26 cellular contexts compared by ENCODE assay signal in the genomic region with DNA sequence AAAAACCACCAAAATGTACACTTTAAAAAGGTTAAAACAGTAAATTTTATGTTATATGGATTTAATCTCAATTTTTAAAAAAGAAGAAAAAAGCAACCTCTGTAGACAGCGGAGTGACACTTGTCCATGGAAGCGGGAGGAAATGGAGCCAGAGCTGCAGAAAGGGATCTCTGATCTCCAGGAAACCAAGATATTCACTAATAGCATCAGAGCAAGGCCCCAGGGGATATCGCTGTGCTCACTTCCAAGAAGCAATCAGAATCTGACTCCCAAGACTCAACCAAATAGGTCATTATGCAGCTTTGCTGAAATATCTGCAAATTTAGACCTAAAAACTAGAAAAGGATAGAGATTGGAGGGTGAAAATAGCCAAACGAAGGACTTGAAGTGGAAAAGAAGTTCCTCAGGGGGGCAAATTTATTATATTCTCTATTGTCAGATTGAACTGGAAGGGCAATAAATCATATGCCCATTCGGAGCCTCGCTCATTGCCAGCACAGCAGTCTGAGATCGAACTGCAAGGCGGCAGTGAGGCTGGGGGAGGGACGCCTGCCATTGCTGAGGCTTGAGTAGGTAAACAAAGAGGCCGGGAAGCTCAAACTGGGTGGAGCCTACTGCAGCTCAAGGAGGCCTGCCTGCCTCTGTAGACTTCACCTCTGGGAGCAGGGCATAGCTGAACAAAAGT.
DNase-seq lines count a peak whose midpoint lies in the region; ATAC-seq and TF ChIP-seq lines count a peak whose summit lies in the region.
"Had no signal": no experiment of that assay in that cellular context is flagged by ENCODE, and none has a peak within 500 bp of the region (broad histone marks: within the 10 kb centered on the region; RNA-seq: fewer than 3 reads in every experiment).

No MANE protein-coding gene starts in this region.

- ATAC-seq in T-helper 17 cell (no peak), mucosa of descending colon (no peak)
- ATAC-seq: activated naive CD4-positive, alpha-beta T cell treated with anti-CD3 and anti-CD28 coated beads, Interleukin-2, amount 50 U/mL, for 72 hours; heart right ventricle; sciatic nerve had no signal

- CTCF ChIA-PET in A673 (lab: Charles Lee) (no interaction called here), HEK293 (lab: Yijun Ruan, JAX) (interaction anchor here (1.0 kb wide), 1 partner anchor 71 kb away, joined by 3 read pairs; no protein-coding TSS in a partner anchor)

- H3K4me1 Mint-ChIP-seq in T-helper 17 cell: no peaks in the 10 kb centered on the region

- intact Hi-C loops in A673 (cut with micrococcal nuclease; ENCODE audit: unreplicated experiment): no loop called here
- intact Hi-C loops in mucosa of descending colon (cut with DNase I, micrococcal nuclease): no loop called here

- H3K27me3 Mint-ChIP-seq in T-helper 17 cell: peaks cover 14% of the 10 kb centered on the region

- no peak for TF ChIP-seq CTCF in A673 (conservative IDR thresholded peaks at IDR 0.05; ENCODE audit: low read depth, low read length)
- no peak for TF ChIP-seq CTCF in HEK293 (tag by site-specific recombination; IDR thresholded peaks at IDR 0.05)
- no peak for TF ChIP-seq CTCF in mucosa of descending colon (IDR thresholded peaks at IDR 0.05)

- H3K4me3 ChIP-seq in A673 (ENCODE audit: low read depth, low read length, poor library complexity, severe bottlenecking) (peak overlapping the region; percentile 13), HEK293 (ENCODE audit: low read depth, low read length) (no peak overlapping the region), mucosa of descending colon (no peak overlapping the region)
- H3K4me3 ChIP-seq: cardiac muscle cell, coronary artery, heart right ventricle had no signal

- BruUV-seq in A673 (replicated peaks; lab: Mats Ljungman, UMichigan): no TSS peak

- H3K27ac ChIP-seq in A673 (ENCODE audit: low read depth, low read length, poor library complexity, severe bottlenecking): no peak overlapping the region
- no peak overlapping the region for H3K27ac ChIP-seq in HEK293 (ENCODE audit: extremely low read depth, low read depth, low read length)
- H3K27ac ChIP-seq: C4-2B, cardiac muscle cell, coronary artery, heart right ventricle had no signal

- H3K36me3 ChIP-seq in A673 (ENCODE audit: insufficient read depth, low read length, poor library complexity, severe bottlenecking) (no peaks in the 10 kb centered on the region), HEK293 (ENCODE audit: control insufficient read depth in 2 of 2, insufficient read depth in 1 of 2, low read length in 2 of 2) (no peaks in the 10 kb centered on the region), mucosa of descending colon (ENCODE audit: low read depth) (no peaks in the 10 kb centered on the region)
- H3K36me3 ChIP-seq: cardiac muscle cell, heart right ventricle had no signal

- peaks cover 4% of the 10 kb centered on the region for H3K36me3 Mint-ChIP-seq in T-helper 17 cell (ENCODE audit: low read depth)
- H3K36me3 Mint-ChIP-seq: activated naive CD4-positive, alpha-beta T cell treated with anti-CD3 and anti-CD28 coated beads, Interleukin-2, amount 50 U/mL, for 72 hours had no signal

- POLR2A ChIA-PET in A673 (lab: Charles Lee; ENCODE audit: low non-redundant PET): no interaction called here
- POLR2A ChIA-PET in HEK293 (lab: Yijun Ruan, JAX): no interaction called here

- H3K27ac Mint-ChIP-seq in T-helper 17 cell: peak overlapping the region; percentile 14
- H3K27ac Mint-ChIP-seq: activated naive CD4-positive, alpha-beta T cell treated with anti-CD3 and anti-CD28 coated beads, Interleukin-2, amount 50 U/mL, for 72 hours; T-helper 1 cell treated with Interleukin-12 subunit alpha and Interleukin-12 subunit beta and Interleukin-4 antibody, amounts not matched to agents 30 μg/mL and 1 μg/mL, for 36 hours had no signal

- no peak overlapping the region for H3K4me3 Mint-ChIP-seq in T-helper 17 cell
- H3K4me3 Mint-ChIP-seq: T-helper 1 cell treated with Interleukin-12 subunit alpha and Interleukin-12 subunit beta and Interleukin-4 antibody, amounts not matched to agents 30 μg/mL and 1 μg/mL, for 36 hours had no signal

- DNase-seq in A673 (ENCODE audit: low spot score): peak; percentile 51
- no peak for DNase-seq in T-helper 17 cell
- peak in 2 of 3 donors; percentile 14 to 27 for DNase-seq in mucosa of descending colon
- no peak for DNase-seq in HPDE6-E6E7 (ENCODE audit: extremely low spot score)
- no peak for DNase-seq in cortex of kidney (lab: John Stamatoyannopoulos, UW)
- DNase-seq in NCI-H146 treated with DMSO at 0.1 percent for 48 hours (lab: John Stamatoyannopoulos, UW; ENCODE audit: unreplicated experiment): no peak
- DNase-seq: activated T-cell treated with anti-CD3 and anti-CD28 coated beads for 4 hours; anterior cingulate cortex; GDM1; HCEC 1CT; heart right ventricle; mammary epithelial cell; NCI-H2081 treated with DMSO at 0.1 percent for 48 hours; NCI-H524; RPMI8226; stimulated activated CD4-positive, alpha-beta T cell treated with anti-CD3 and anti-CD28 coated beads, Interleukin-12 subunit alpha, Interleukin-12 subunit beta, amount 100 ng/mL, for 4 hours; stimulated activated CD4-positive, alpha-beta T cell treated with anti-CD3 and anti-CD28 coated beads, Interleukin-4, amount 100 ng/mL, for 1 hour; trophoblast cell had no signal

- H3K4me1 ChIP-seq in A673 (ENCODE audit: insufficient read depth, low read length, poor library complexity, severe bottlenecking): peaks cover 6% of the 10 kb centered on the region
- no peaks in the 10 kb centered on the region for H3K4me1 ChIP-seq in HEK293 (ENCODE audit: control insufficient read depth, insufficient read depth, low read length)
- H3K4me1 ChIP-seq in mucosa of descending colon (ENCODE audit: low read depth): no peaks in the 10 kb centered on the region
- H3K4me1 ChIP-seq: Caco-2 had no signal

- H3K9me3 ChIP-seq in A673 (ENCODE audit: low read depth, low read length, poor library complexity, severe bottlenecking): no peaks in the 10 kb centered on the region
- H3K9me3 ChIP-seq in HEK293 (ENCODE audit: control insufficient read depth, insufficient read depth, low read depth, low read length): no peaks in the 10 kb centered on the region
- H3K9me3 ChIP-seq in T-helper 17 cell (ENCODE audit: control insufficient read depth, low read length, poor library complexity, severe bottlenecking): no peaks in the 10 kb centered on the region
- no peaks in the 10 kb centered on the region for H3K9me3 ChIP-seq in mucosa of descending colon
- H3K9me3 ChIP-seq: Caco-2, heart right ventricle had no signal

- H3K27me3 ChIP-seq in A673 (replicated peaks; ENCODE audit: insufficient read depth, low read depth, low read length, poor library complexity): no peaks in the 10 kb centered on the region
- H3K27me3 ChIP-seq: cardiac muscle cell, heart right ventricle had no signal

TF ChIP-seq in HEK293, 187 proteins besides CTCF, POLR2A, EP300 and RAD21 (continues in another document):
- TF ChIP-seq ZBTB17 (tag by site-specific recombination; IDR thresholded peaks at IDR 0.05): peak; percentile 64; the same call in 1 of the 2 replicates
- TF ChIP-seq ZNF174 (tag by site-specific recombination; IDR thresholded peaks at IDR 0.05): no peak
- no peak for TF ChIP-seq ZNF473 (tag by site-specific recombination; IDR thresholded peaks at IDR 0.05)
- TF ChIP-seq ZNF350 (tag by site-specific recombination; IDR thresholded peaks at IDR 0.05): no peak
- TF ChIP-seq ZNF138 (tag by site-specific recombination; IDR thresholded peaks at IDR 0.05; ENCODE audit: borderline replicate concordance): no peak
- TF ChIP-seq, protein P1, sequence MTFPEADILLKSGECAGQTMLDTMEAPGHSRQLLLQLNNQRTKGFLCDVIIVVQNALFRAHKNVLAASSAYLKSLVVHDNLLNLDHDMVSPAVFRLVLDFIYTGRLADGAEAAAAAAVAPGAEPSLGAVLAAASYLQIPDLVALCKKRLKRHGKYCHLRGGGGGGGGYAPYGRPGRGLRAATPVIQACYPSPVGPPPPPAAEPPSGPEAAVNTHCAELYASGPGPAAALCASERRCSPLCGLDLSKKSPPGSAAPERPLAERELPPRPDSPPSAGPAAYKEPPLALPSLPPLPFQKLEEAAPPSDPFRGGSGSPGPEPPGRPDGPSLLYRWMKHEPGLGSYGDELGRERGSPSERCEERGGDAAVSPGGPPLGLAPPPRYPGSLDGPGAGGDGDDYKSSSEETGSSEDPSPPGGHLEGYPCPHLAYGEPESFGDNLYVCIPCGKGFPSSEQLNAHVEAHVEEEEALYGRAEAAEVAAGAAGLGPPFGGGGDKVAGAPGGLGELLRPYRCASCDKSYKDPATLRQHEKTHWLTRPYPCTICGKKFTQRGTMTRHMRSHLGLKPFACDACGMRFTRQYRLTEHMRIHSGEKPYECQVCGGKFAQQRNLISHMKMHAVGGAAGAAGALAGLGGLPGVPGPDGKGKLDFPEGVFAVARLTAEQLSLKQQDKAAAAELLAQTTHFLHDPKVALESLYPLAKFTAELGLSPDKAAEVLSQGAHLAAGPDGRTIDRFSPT (tag by site-specific recombination; IDR thresholded peaks at IDR 0.05): no peak
- TF ChIP-seq, protein P2, sequence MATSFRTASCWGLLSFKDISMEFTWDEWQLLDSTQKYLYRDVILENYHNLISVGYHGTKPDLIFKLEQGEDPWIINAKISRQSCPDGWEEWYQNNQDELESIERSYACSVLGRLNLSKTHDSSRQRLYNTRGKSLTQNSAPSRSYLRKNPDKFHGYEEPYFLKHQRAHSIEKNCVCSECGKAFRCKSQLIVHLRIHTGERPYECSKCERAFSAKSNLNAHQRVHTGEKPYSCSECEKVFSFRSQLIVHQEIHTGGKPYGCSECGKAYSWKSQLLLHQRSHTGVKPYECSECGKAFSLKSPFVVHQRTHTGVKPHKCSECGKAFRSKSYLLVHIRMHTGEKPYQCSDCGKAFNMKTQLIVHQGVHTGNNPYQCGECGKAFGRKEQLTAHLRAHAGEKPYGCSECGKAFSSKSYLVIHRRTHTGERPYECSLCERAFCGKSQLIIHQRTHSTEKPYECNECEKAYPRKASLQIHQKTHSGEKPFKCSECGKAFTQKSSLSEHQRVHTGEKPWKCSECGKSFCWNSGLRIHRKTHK (tag by site-specific recombination; IDR thresholded peaks at IDR 0.05): no peak
- no peak for TF ChIP-seq ZFP41 (tag by site-specific recombination; IDR thresholded peaks at IDR 0.05; ENCODE audit: borderline replicate concordance)
- no peak for TF ChIP-seq ZNF341 (tag by site-specific recombination; IDR thresholded peaks at IDR 0.05; ENCODE audit: low read depth)
- TF ChIP-seq ZNF777 (tag by site-specific recombination; IDR thresholded peaks at IDR 0.05; ENCODE audit: borderline replicate concordance): no peak
- TF ChIP-seq, protein P3, sequence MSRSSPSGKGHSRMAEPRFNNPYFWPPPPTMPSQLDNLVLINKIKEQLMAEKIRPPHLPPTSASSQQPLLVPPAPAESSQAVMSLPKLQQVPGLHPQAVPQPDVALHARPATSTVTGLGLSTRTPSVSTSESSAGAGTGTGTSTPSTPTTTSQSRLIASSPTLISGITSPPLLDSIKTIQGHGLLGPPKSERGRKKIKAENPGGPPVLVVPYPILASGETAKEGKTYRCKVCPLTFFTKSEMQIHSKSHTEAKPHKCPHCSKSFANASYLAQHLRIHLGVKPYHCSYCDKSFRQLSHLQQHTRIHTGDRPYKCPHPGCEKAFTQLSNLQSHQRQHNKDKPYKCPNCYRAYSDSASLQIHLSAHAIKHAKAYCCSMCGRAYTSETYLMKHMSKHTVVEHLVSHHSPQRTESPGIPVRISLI (tag by site-specific recombination; IDR thresholded peaks at IDR 0.05): no peak

Comparison
In these comparisons a context has a peak if more than half of its experiments do, and no peak if none do; other contexts are left out.
1. DNase-seq: peak in A673 (single experiment) and mucosa of descending colon (2 of 3); none in T-helper 17 cell (0 of 3), HPDE6-E6E7 (single experiment), cortex of kidney (single experiment) and NCI-H146 treated with DMSO at 0.1 percent for 48 hours (single experiment).